Comparison of ENCODE assay signal across 17 cellular contexts in genomic region chr3:116038968-116039950, GRCh38.
DNase-seq lines count a peak whose midpoint lies in the region; ATAC-seq and TF ChIP-seq lines count a peak whose summit lies in the region.
"Had no signal": no experiment of that assay in that cellular context is flagged by ENCODE, and none has a peak within 500 bp of the region (broad histone marks: within the 10 kb centered on the region; RNA-seq: fewer than 3 reads in every experiment).

No MANE protein-coding gene starts in this region.

- TF ChIP-seq CTCF in dorsolateral prefrontal cortex (IDR thresholded peaks at IDR 0.05 in 54 of 56, conservative IDR thresholded peaks at IDR 0.05 in 2 of 56; ENCODE audit: low read depth in 1 of 56, partially characterized antibody in 56 of 56): no peak

- H3K9me3 Mint-ChIP-seq in stimulated activated memory B cell treated with anti-CD40 and anti-IgM and Interleukin-4, amounts not matched to agents 10 μg/mL and 1 μg/mL and 100 μg/mL, for 72 hours: no peaks in the 10 kb centered on the region
- H3K9me3 Mint-ChIP-seq in activated CD4-positive, alpha-beta memory T cell treated with anti-CD3 and anti-CD28 coated beads for 36 hours: no peaks in the 10 kb centered on the region
- H3K9me3 Mint-ChIP-seq: activated T-cell treated with anti-CD3 and anti-CD28 coated beads, Interleukin-2, amount 50 U/mL, for 4 hours; CD4-positive, alpha-beta T cell; T-helper 1 cell treated with Interleukin-12 subunit alpha and Interleukin-12 subunit beta and Interleukin-4 antibody, amounts not matched to agents 30 μg/mL and 1 μg/mL, for 36 hours had no signal

- H3K27ac Mint-ChIP-seq in stimulated activated memory B cell treated with anti-CD40 and anti-IgM and Interleukin-4, amounts not matched to agents 10 μg/mL and 1 μg/mL and 100 μg/mL, for 72 hours: peak overlapping the region; percentile 40
- H3K27ac Mint-ChIP-seq in activated CD4-positive, alpha-beta memory T cell treated with anti-CD3 and anti-CD28 coated beads for 36 hours: no peak overlapping the region
- H3K27ac Mint-ChIP-seq: CD4-positive, alpha-beta T cell; T-helper 1 cell treated with Interleukin-12 subunit alpha and Interleukin-12 subunit beta and Interleukin-4 antibody, amounts not matched to agents 30 μg/mL and 1 μg/mL, for 36 hours had no signal

- peaks cover 15% of the 10 kb centered on the region for H3K4me1 Mint-ChIP-seq in stimulated activated memory B cell treated with anti-CD40 and anti-IgM and Interleukin-4, amounts not matched to agents 10 μg/mL and 1 μg/mL and 100 μg/mL, for 72 hours
- H3K4me1 Mint-ChIP-seq in activated CD4-positive, alpha-beta memory T cell treated with anti-CD3 and anti-CD28 coated beads for 36 hours (ENCODE audit: low read depth): no peaks in the 10 kb centered on the region

- H3K4me3 ChIP-seq in dorsolateral prefrontal cortex: no peak overlapping the region
- H3K4me3 ChIP-seq: coronary artery, PC-9, skin epidermis, stomach had no signal

- no peaks in the 10 kb centered on the region for H3K27me3 ChIP-seq in dorsolateral prefrontal cortex
- H3K27me3 ChIP-seq: stomach had no signal

- H3K4me3 Mint-ChIP-seq in stimulated activated memory B cell treated with anti-CD40 and anti-IgM and Interleukin-4, amounts not matched to agents 10 μg/mL and 1 μg/mL and 100 μg/mL, for 72 hours: no peak overlapping the region
- no peak overlapping the region for H3K4me3 Mint-ChIP-seq in activated CD4-positive, alpha-beta memory T cell treated with anti-CD3 and anti-CD28 coated beads for 36 hours
- H3K4me3 Mint-ChIP-seq: activated T-cell treated with anti-CD3 and anti-CD28 coated beads, Interleukin-2, amount 50 U/mL, for 4 hours; CD4-positive, alpha-beta T cell; T-helper 1 cell treated with Interleukin-12 subunit alpha and Interleukin-12 subunit beta and Interleukin-4 antibody, amounts not matched to agents 30 μg/mL and 1 μg/mL, for 36 hours had no signal

- CTCF ChIA-PET in activated CD4-positive, alpha-beta memory T cell treated with anti-CD3 and anti-CD28 coated beads for 36 hours (lab: Charles Lee): no interaction called here

- ATAC-seq in GM19395 (IDR thresholded peaks at IDR 0.05; ENCODE audit: unreplicated experiment): peak; percentile 18
- no peak for ATAC-seq in stimulated activated memory B cell treated with anti-CD40 and anti-IgM and Interleukin-4, amounts not matched to agents 10 μg/mL and 1 μg/mL and 100 μg/mL, for 72 hours
- ATAC-seq: activated T-cell treated with anti-CD3 and anti-CD28 coated beads, Interleukin-2, amount 50 U/mL, for 4 hours had no signal

- H3K27ac ChIP-seq in dorsolateral prefrontal cortex: peak overlapping the region in 43 of 59 donors; percentile 0 to 88 (median 49)
- H3K27ac ChIP-seq: coronary artery, PC-9, skin epidermis, stomach had no signal

- intact Hi-C loops in dorsolateral prefrontal cortex (cut with DNase I): loop anchor here in 1 of 2 donors (2.0 kb wide), 1 partner anchor 140 kb away; no protein-coding TSS in a partner anchor
- intact Hi-C loops in activated CD4-positive, alpha-beta memory T cell treated with anti-CD3 and anti-CD28 coated beads for 36 hours (cut with micrococcal nuclease): no loop called here

- no peaks in the 10 kb centered on the region for H3K36me3 Mint-ChIP-seq in stimulated activated memory B cell treated with anti-CD40 and anti-IgM and Interleukin-4, amounts not matched to agents 10 μg/mL and 1 μg/mL and 100 μg/mL, for 72 hours
- no peaks in the 10 kb centered on the region for H3K36me3 Mint-ChIP-seq in activated CD4-positive, alpha-beta memory T cell treated with anti-CD3 and anti-CD28 coated beads for 36 hours

- no peaks in the 10 kb centered on the region for H3K27me3 Mint-ChIP-seq in stimulated activated memory B cell treated with anti-CD40 and anti-IgM and Interleukin-4, amounts not matched to agents 10 μg/mL and 1 μg/mL and 100 μg/mL, for 72 hours
- no peaks in the 10 kb centered on the region for H3K27me3 Mint-ChIP-seq in activated CD4-positive, alpha-beta memory T cell treated with anti-CD3 and anti-CD28 coated beads for 36 hours
- H3K27me3 Mint-ChIP-seq: CD4-positive, alpha-beta T cell had no signal

- peak; percentile 87 for DNase-seq in OCI-M1 (lab: John Stamatoyannopoulos, UW)
- peak in 2 of 10 donors; percentile 44 for DNase-seq in dorsolateral prefrontal cortex
- no peak for DNase-seq in activated CD4-positive, alpha-beta memory T cell treated with anti-CD3 and anti-CD28 coated beads for 36 hours
- DNase-seq in NCI-H1048 (lab: John Stamatoyannopoulos, UW): no peak
- no peak for DNase-seq in DMS53 (lab: John Stamatoyannopoulos, UW)
- DNase-seq: activated CD4-positive, alpha-beta T cell treated with anti-CD3 and anti-CD28 coated beads for 48 hours; activated T-cell treated with anti-CD3 and anti-CD28 coated beads, Interleukin-2, amount 50 U/mL, for 4 hours; CD4-positive, alpha-beta T cell; GDM1; NCI-H1092; PC-9; stomach had no signal

- POLR2A ChIA-PET in activated CD4-positive, alpha-beta memory T cell treated with anti-CD3 and anti-CD28 coated beads for 36 hours (lab: Charles Lee): no interaction called here
